1 cellular context compared by ENCODE assay signal in the genomic region with DNA sequence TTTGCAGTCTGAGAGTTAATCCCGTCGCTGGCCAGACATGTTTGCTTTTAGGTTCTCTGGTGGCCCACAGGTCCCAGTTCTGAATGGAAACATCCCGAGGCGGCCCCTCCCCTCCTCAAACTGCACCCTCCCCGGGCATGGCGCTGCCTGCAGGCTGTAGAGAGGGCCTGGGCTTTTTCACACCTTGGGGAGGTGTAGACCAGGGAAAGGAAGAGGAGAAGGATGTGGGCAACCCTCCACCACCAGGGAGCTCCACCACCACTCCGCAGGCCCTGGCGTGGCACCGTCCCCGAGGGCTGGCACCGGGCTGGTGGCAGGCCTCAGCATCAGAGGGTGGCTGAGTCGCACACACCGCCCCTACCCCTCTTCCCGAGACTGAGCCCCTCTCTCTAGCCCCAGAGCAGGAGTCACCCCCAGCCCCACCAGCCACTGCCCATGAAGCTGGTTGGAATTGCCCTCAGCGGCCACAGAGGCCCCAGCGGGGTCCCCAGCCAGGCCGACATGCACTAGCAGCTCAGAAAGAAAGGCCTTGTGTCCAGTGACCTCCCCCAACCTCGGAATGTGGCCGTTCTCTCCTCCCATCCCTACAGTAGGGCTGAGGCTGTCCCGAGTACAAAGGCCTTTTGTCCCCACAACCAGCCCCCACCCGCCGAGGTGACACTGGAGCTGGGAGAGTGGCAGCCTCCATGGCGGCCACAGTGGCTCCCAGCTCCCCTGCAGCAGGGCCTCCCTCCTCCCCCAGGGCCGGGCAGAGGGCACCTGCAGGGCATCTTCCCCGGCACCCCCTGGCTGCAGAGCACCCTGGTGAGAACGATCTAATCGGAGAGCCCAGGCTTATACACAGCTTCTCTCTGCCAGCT.
TF ChIP-seq lines count a peak whose summit lies in the region.

No MANE protein-coding gene starts in this region.

TF ChIP-seq in IMR-90, 13 proteins besides CTCF, POLR2A, EP300 and RAD21:
- TF ChIP-seq MAFK (IDR thresholded peaks at IDR 0.05; ENCODE audit: low read depth, low read length) (no peak), SMC3 (IDR thresholded peaks at IDR 0.05; ENCODE audit: low read depth, low read length) (no peak), RFX5 (IDR thresholded peaks at IDR 0.05; ENCODE audit: low read depth, low read length) (no peak), NFE2L2 (IDR thresholded peaks at IDR 0.05; ENCODE audit: low read depth, low read length) (no peak), MAZ (IDR thresholded peaks at IDR 0.05; ENCODE audit: borderline replicate concordance, low read depth, low read length) (no peak; the same call in 1 of the 2 replicates), MXI1 (IDR thresholded peaks at IDR 0.05; ENCODE audit: borderline replicate concordance, low read depth, low read length) (no peak), CHD1 (IDR thresholded peaks at IDR 0.05; ENCODE audit: low read depth, low read length) (no peak), CEBPB (IDR thresholded peaks at IDR 0.05; ENCODE audit: low read depth, low read length) (no peak), FOS (IDR thresholded peaks at IDR 0.05; ENCODE audit: low read depth, low read length) (no peak), RCOR1 (IDR thresholded peaks at IDR 0.05; ENCODE audit: insufficient replicate concordance, low read length) (no peak)
- TF ChIP-seq, protein P1, sequence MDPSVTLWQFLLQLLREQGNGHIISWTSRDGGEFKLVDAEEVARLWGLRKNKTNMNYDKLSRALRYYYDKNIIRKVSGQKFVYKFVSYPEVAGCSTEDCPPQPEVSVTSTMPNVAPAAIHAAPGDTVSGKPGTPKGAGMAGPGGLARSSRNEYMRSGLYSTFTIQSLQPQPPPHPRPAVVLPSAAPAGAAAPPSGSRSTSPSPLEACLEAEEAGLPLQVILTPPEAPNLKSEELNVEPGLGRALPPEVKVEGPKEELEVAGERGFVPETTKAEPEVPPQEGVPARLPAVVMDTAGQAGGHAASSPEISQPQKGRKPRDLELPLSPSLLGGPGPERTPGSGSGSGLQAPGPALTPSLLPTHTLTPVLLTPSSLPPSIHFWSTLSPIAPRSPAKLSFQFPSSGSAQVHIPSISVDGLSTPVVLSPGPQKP (IDR thresholded peaks at IDR 0.05; ENCODE audit: borderline replicate concordance, low read depth, low read length) = no peak
- TF ChIP-seq, protein P2, sequence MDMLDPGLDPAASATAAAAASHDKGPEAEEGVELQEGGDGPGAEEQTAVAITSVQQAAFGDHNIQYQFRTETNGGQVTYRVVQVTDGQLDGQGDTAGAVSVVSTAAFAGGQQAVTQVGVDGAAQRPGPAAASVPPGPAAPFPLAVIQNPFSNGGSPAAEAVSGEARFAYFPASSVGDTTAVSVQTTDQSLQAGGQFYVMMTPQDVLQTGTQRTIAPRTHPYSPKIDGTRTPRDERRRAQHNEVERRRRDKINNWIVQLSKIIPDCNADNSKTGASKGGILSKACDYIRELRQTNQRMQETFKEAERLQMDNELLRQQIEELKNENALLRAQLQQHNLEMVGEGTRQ (IDR thresholded peaks at IDR 0.05; ENCODE audit: low read depth, low read length) = no peak
TF ChIP-seq in IMR-90: peak in this region for 0.
